In genomic region chr2:235844561-235844960, GRCh38 we compare ENCODE assay signal across 19 cellular contexts.
DNase-seq lines count a peak whose midpoint lies in the region; FAIRE-seq and TF ChIP-seq lines count a peak whose summit lies in the region.
"Had no signal": no experiment of that assay in that cellular context is flagged by ENCODE, and none has a peak within 500 bp of the region (broad histone marks: within the 10 kb centered on the region; RNA-seq: fewer than 3 reads in every experiment).

No MANE protein-coding gene starts in this region.

- CTCF ChIA-PET in CD4-positive, alpha-beta memory T cell (lab: Charles Lee; ENCODE audit: partially characterized antibody): no interaction called here

- no peaks in the 10 kb centered on the region for H3K27me3 ChIP-seq in H7 (ENCODE audit: control insufficient read depth, insufficient read depth, low read length)
- no peaks in the 10 kb centered on the region for H3K27me3 ChIP-seq in bronchial epithelial cell (ENCODE audit: control insufficient read depth, insufficient read depth, low read length)
- H3K27me3 ChIP-seq in CD4-positive, alpha-beta memory T cell (ENCODE audit: insufficient read depth, low read length): no peaks in the 10 kb centered on the region
- H3K27me3 ChIP-seq: BLaER1 had no signal

- H3K4me3 Mint-ChIP-seq in osteocyte (ENCODE audit: unreplicated experiment): no peak overlapping the region
- no peak overlapping the region for H3K4me3 Mint-ChIP-seq in CD4-positive, alpha-beta memory T cell
- H3K4me3 Mint-ChIP-seq: CD14-positive monocyte; CD8-positive, alpha-beta T cell had no signal

- H3K4me1 Mint-ChIP-seq in osteocyte (ENCODE audit: unreplicated experiment): no peaks in the 10 kb centered on the region
- H3K4me1 Mint-ChIP-seq in CD4-positive, alpha-beta memory T cell: no peaks in the 10 kb centered on the region
- H3K4me1 Mint-ChIP-seq: CD14-positive monocyte had no signal

- no peaks in the 10 kb centered on the region for H3K27me3 Mint-ChIP-seq in osteocyte (ENCODE audit: unreplicated experiment)
- peaks cover 0 to 7% of the 10 kb centered on the region in 2 donors for H3K27me3 Mint-ChIP-seq in CD4-positive, alpha-beta memory T cell

- POLR2A ChIA-PET in CD4-positive, alpha-beta memory T cell (lab: Charles Lee; ENCODE audit: partially characterized antibody): no interaction called here

- TF ChIP-seq CTCF in bronchial epithelial cell (IDR thresholded peaks at IDR 0.05; ENCODE audit: insufficient read depth, low read length, severe bottlenecking): no peak
- TF ChIP-seq CTCF in osteocyte (IDR thresholded peaks at IDR 0.05): no peak

- H3K4me1 ChIP-seq in CD4-positive, alpha-beta memory T cell (ENCODE audit: insufficient read depth, low read length): no peaks in the 10 kb centered on the region
- H3K4me1 ChIP-seq: BLaER1 had no signal

- peak; percentile 8 for DNase-seq in H7
- no peak for DNase-seq in bronchial epithelial cell (ENCODE audit: low read depth)
- DNase-seq in islet precursor cell: peak; percentile 34
- DNase-seq in osteocyte (ENCODE audit: extremely low spot score, unreplicated experiment): peak; percentile 54
- DNase-seq in KG1 (lab: John Stamatoyannopoulos, UW): no peak
- no peak for DNase-seq in CD4-positive, alpha-beta memory T cell
- no peak for DNase-seq in activated gamma-delta T cell (lab: John Stamatoyannopoulos, UW)
- DNase-seq in NCI-H1694 treated with DMSO at 0.1 percent for 48 hours (lab: John Stamatoyannopoulos, UW): no peak
- DNase-seq: 8988T, Calu3, DMS79 treated with DMSO at 0.1 percent for 48 hours, GF-D8, GOT3, HCEC 1CT, IMR-90 had no signal

- no peak overlapping the region for H3K27ac Mint-ChIP-seq in osteocyte (ENCODE audit: unreplicated experiment)
- no peak overlapping the region for H3K27ac Mint-ChIP-seq in CD4-positive, alpha-beta memory T cell
- H3K27ac Mint-ChIP-seq: CD8-positive, alpha-beta T cell had no signal

- intact Hi-C loops in CD4-positive, alpha-beta memory T cell (cut with micrococcal nuclease): no loop called here

- H3K9me3 ChIP-seq in CD4-positive, alpha-beta memory T cell (ENCODE audit: control insufficient read depth in 1 of 2, low read length in 2 of 2): no peaks in the 10 kb centered on the region
- H3K9me3 ChIP-seq: BLaER1 had no signal

- no peaks in the 10 kb centered on the region for H3K9me3 Mint-ChIP-seq in osteocyte (ENCODE audit: unreplicated experiment)
- peaks cover 0 to 4% (median 0%) of the 10 kb centered on the region in 8 donors for H3K9me3 Mint-ChIP-seq in CD4-positive, alpha-beta memory T cell
- H3K9me3 Mint-ChIP-seq: CD8-positive, alpha-beta T cell had no signal

- H3K27ac ChIP-seq in CD4-positive, alpha-beta memory T cell (ENCODE audit: low read depth, low read length): no peak overlapping the region
- H3K27ac ChIP-seq: BLaER1 had no signal

- H3K36me3 Mint-ChIP-seq in osteocyte (ENCODE audit: unreplicated experiment): no peaks in the 10 kb centered on the region
- H3K36me3 Mint-ChIP-seq in CD4-positive, alpha-beta memory T cell: no peaks in the 10 kb centered on the region
- H3K36me3 Mint-ChIP-seq: CD14-positive monocyte; CD8-positive, alpha-beta T cell had no signal

- H3K4me3 ChIP-seq in H7 (ENCODE audit: insufficient read depth, low read depth, low read length) (no peak overlapping the region), bronchial epithelial cell (ENCODE audit: low read depth, low read length) (no peak overlapping the region)
- H3K4me3 ChIP-seq in CD4-positive, alpha-beta memory T cell (ENCODE audit: low read length in 2 of 2): no peak overlapping the region
- H3K4me3 ChIP-seq: BLaER1 had no signal

- peak; percentile 52 for FAIRE-seq in bronchial epithelial cell (lab: Jason Lieb, UNC)
- FAIRE-seq: HTR-8/SVneo had no signal

- no peaks in the 10 kb centered on the region for H3K36me3 ChIP-seq in H7 (replicated peaks; ENCODE audit: control insufficient read depth, insufficient read depth, low read length)
- H3K36me3 ChIP-seq in bronchial epithelial cell (ENCODE audit: control insufficient read depth, insufficient read depth, low read length): no peaks in the 10 kb centered on the region
- no peaks in the 10 kb centered on the region for H3K36me3 ChIP-seq in CD4-positive, alpha-beta memory T cell (ENCODE audit: insufficient read depth, low read length)

Comparison
In these comparisons a context has a peak if more than half of its experiments do, and no peak if none do; other contexts are left out.
1. DNase-seq: peak in H7 (single experiment), islet precursor cell (single experiment) and osteocyte (single experiment); none in bronchial epithelial cell (single experiment), KG1 (single experiment), CD4-positive, alpha-beta memory T cell (0 of 5), activated gamma-delta T cell (single experiment) and NCI-H1694 treated with DMSO at 0.1 percent for 48 hours (single experiment).